ENCODE assay signal across 19 cellular contexts in genomic region chr2:47652041-47652713, GRCh38.
"Had no signal": no experiment of that assay in that cellular context is flagged by ENCODE, and none has a peak within 500 bp of the region (broad histone marks: within the 10 kb centered on the region; RNA-seq: fewer than 3 reads in every experiment).

No MANE protein-coding gene starts in this region.

- H3K27ac Mint-ChIP-seq: activated B cell treated with CpG ODN at 0.5 μM for 24 hours; activated CD4-positive, alpha-beta T cell treated with anti-CD3 and anti-CD28 coated beads, Interleukin-2, amount 10 ng/mL, durations not matched to agents 7 days and 5 days; stimulated activated naive B cell treated with anti-CD40 and anti-IgM and Interleukin-4, amounts not matched to agents 10 μg/mL and 1 μg/mL and 100 μg/mL, for 72 hours had no signal

- DNase-seq: activated B cell treated with CpG ODN at 0.5 μM for 24 hours; activated CD4-positive, alpha-beta T cell treated with anti-CD3 and anti-CD28 coated beads, Interleukin-2, amount 10 ng/mL, durations not matched to agents 7 days and 5 days; activated CD8-positive, alpha-beta memory T cell treated with anti-CD3 and anti-CD28 coated beads for 24 hours; activated naive CD4-positive, alpha-beta T cell treated with anti-CD3 and anti-CD28 coated beads, Interleukin-2, amount 50 U/mL, for 16 hours; adrenal gland; caudate nucleus; colonic mucosa; effector CD8-positive, alpha-beta T cell; foreskin melanocyte; left ventricle myocardium superior; mesenchymal stem cell; occipital lobe; stimulated activated CD4-positive, alpha-beta T cell treated with anti-CD3 and anti-CD28 coated beads, Interleukin-2, amount 100 ng/mL, for 24 hours; stimulated activated naive B cell treated with anti-CD40 and anti-IgM and Interleukin-4, amounts not matched to agents 10 μg/mL and 1 μg/mL and 100 μg/mL, for 72 hours; substantia nigra; transverse colon had no signal

- H3K9me3 ChIP-seq: adrenal gland, colonic mucosa, prostate gland, transverse colon had no signal

- H3K4me3 Mint-ChIP-seq: activated B cell treated with CpG ODN at 0.5 μM for 24 hours; activated CD4-positive, alpha-beta T cell treated with anti-CD3 and anti-CD28 coated beads, Interleukin-2, amount 10 ng/mL, durations not matched to agents 7 days and 5 days; nephron; stimulated activated naive B cell treated with anti-CD40 and anti-IgM and Interleukin-4, amounts not matched to agents 10 μg/mL and 1 μg/mL and 100 μg/mL, for 72 hours had no signal

- H3K4me3 ChIP-seq: adrenal gland, colonic mucosa, prostate gland, transverse colon had no signal

- H3K36me3 ChIP-seq: adrenal gland, colonic mucosa, prostate gland, transverse colon had no signal

- H3K36me3 Mint-ChIP-seq: stimulated activated naive B cell treated with anti-CD40 and anti-IgM and Interleukin-4, amounts not matched to agents 10 μg/mL and 1 μg/mL and 100 μg/mL, for 72 hours had no signal

- H3K27ac ChIP-seq: adrenal gland, colonic mucosa, prostate gland, transverse colon had no signal

- ATAC-seq: left ventricle myocardium superior; sciatic nerve; stimulated activated naive B cell treated with anti-CD40 and anti-IgM and Interleukin-4, amounts not matched to agents 10 μg/mL and 1 μg/mL and 100 μg/mL, for 72 hours had no signal

- H3K4me1 Mint-ChIP-seq: activated CD4-positive, alpha-beta T cell treated with anti-CD3 and anti-CD28 coated beads, Interleukin-2, amount 10 ng/mL, durations not matched to agents 7 days and 5 days had no signal

- H3K27me3 Mint-ChIP-seq: activated B cell treated with CpG ODN at 0.5 μM for 24 hours; activated CD4-positive, alpha-beta T cell treated with anti-CD3 and anti-CD28 coated beads, Interleukin-2, amount 10 ng/mL, durations not matched to agents 7 days and 5 days; stimulated activated naive B cell treated with anti-CD40 and anti-IgM and Interleukin-4, amounts not matched to agents 10 μg/mL and 1 μg/mL and 100 μg/mL, for 72 hours had no signal

- H3K4me1 ChIP-seq: adrenal gland, colonic mucosa, prostate gland had no signal

- H3K9me3 Mint-ChIP-seq: activated B cell treated with CpG ODN at 0.5 μM for 24 hours; activated CD4-positive, alpha-beta T cell treated with anti-CD3 and anti-CD28 coated beads, Interleukin-2, amount 10 ng/mL, durations not matched to agents 7 days and 5 days; nephron had no signal

- H3K27me3 ChIP-seq: adrenal gland, colonic mucosa, transverse colon had no signal
